In genomic region chr5:32132757-32133156, GRCh38 we compare ENCODE assay signal across 20 cellular contexts.
"Had no signal": no experiment of that assay in that cellular context is flagged by ENCODE, and none has a peak within 500 bp of the region (broad histone marks: within the 10 kb centered on the region; RNA-seq: fewer than 3 reads in every experiment).

No MANE protein-coding gene starts in this region.

- H3K9me3 ChIP-seq: body of pancreas, heart right ventricle, lower lobe of right lung, neutrophil, tibial nerve, uterus had no signal

- H3K27me3 ChIP-seq: body of pancreas, heart right ventricle, neutrophil, tibial nerve, uterus had no signal

- DNase-seq: activated CD4-positive, alpha-beta T cell treated with anti-CD3 and anti-CD28 coated beads for 48 hours; activated naive CD4-positive, alpha-beta T cell treated with anti-CD3 and anti-CD28 coated beads, Interleukin-2, amount 50 U/mL, for 16 hours; amygdala; body of pancreas; cortex of kidney; effector CD4-positive, alpha-beta T cell; foreskin melanocyte; heart right ventricle; left cardiac atrium; lower lobe of right lung; posterior cingulate gyrus; stimulated activated CD4-positive, alpha-beta T cell treated with anti-CD3 and anti-CD28 coated beads, Interleukin-2, amount 100 ng/mL, for 48 hours; stimulated activated naive B cell treated with anti-CD40 and anti-IgM and Interleukin-4, amounts not matched to agents 10 μg/mL and 1 μg/mL and 100 μg/mL, for 72 hours; T-helper 1 cell; uterus; WERI-Rb-1 had no signal

- H3K36me3 ChIP-seq: uterus had no signal

- H3K27me3 Mint-ChIP-seq: central memory CD8-positive, alpha-beta T cell; stimulated activated naive B cell treated with anti-CD40 and anti-IgM and Interleukin-4, amounts not matched to agents 10 μg/mL and 1 μg/mL and 100 μg/mL, for 72 hours had no signal

- H3K27ac ChIP-seq: body of pancreas, heart right ventricle, lower lobe of right lung, neutrophil, tibial nerve, uterus, WERI-Rb-1 had no signal

- H3K4me3 ChIP-seq: body of pancreas, heart right ventricle, lower lobe of right lung, tibial nerve, uterus had no signal

- H3K27ac Mint-ChIP-seq: stimulated activated naive B cell treated with anti-CD40 and anti-IgM and Interleukin-4, amounts not matched to agents 10 μg/mL and 1 μg/mL and 100 μg/mL, for 72 hours had no signal

- H3K9me3 Mint-ChIP-seq: central memory CD8-positive, alpha-beta T cell; stimulated activated naive B cell treated with anti-CD40 and anti-IgM and Interleukin-4, amounts not matched to agents 10 μg/mL and 1 μg/mL and 100 μg/mL, for 72 hours had no signal

- ATAC-seq: body of pancreas; heart right ventricle; left cardiac atrium; lower lobe of right lung; SK-N-SH treated with all-trans-retinoic acid at 6 μM for 48 hours; stimulated activated naive B cell treated with anti-CD40 and anti-IgM and Interleukin-4, amounts not matched to agents 10 μg/mL and 1 μg/mL and 100 μg/mL, for 72 hours had no signal

- H3K4me3 Mint-ChIP-seq: central memory CD8-positive, alpha-beta T cell; stimulated activated naive B cell treated with anti-CD40 and anti-IgM and Interleukin-4, amounts not matched to agents 10 μg/mL and 1 μg/mL and 100 μg/mL, for 72 hours had no signal
